In the genomic region with DNA sequence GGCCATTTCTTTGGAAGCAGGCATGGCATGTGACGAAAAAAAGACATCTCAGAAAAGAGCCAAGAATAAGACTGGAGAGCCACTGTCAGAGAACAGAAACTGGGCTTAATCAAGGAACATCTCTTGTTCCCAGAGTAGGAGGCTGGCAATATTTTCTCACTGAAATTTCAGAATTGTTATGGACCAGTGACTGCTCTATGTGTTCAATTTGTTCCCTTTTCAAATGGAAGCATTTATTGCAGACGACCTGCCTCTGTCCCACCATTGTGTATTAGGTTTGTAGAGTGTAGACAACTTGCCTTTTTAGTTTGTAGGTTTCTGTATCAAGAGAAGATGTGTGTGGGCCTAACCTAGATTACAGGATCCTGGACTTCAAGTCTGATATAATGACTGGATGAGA, we compare ENCODE assay signal across 40 cellular contexts.
"Had no signal": no experiment of that assay in that cellular context is flagged by ENCODE, and none has a peak within 500 bp of the region (broad histone marks: within the 10 kb centered on the region; RNA-seq: fewer than 3 reads in every experiment).

No MANE protein-coding gene starts in this region.

- H3K36me3 Mint-ChIP-seq: activated naive CD4-positive, alpha-beta T cell treated with anti-CD3 and anti-CD28 coated beads, Interleukin-2, amount 10 ng/mL, durations not matched to agents 7 days and 5 days had no signal

- H3K27ac ChIP-seq: adrenal gland, ascending aorta, body of pancreas, brain microvascular endothelial cell, breast epithelium, cardiac muscle cell had no signal

- ATAC-seq: activated naive CD4-positive, alpha-beta T cell treated with anti-CD3 and anti-CD28 coated beads, Interleukin-2, amount 50 U/mL, for 72 hours; activated naive CD8-positive, alpha-beta T cell treated with anti-CD3 and anti-CD28 coated beads, Interleukin-2, amount 50 U/mL, for 24 hours; activated T-cell treated with anti-CD3 and anti-CD28 coated beads, Interleukin-2, amount 50 U/mL, for 4 hours; activated T-cell treated with anti-CD3 and anti-CD28 coated beads, Interleukin-2, amount 50 U/mL, for 72 hours; activated T-helper 17 cell treated with anti-CD3 and anti-CD28 coated beads, Interleukin-2, amount 50 U/mL, for 72 hours; body of pancreas had no signal

- H3K4me1 Mint-ChIP-seq: activated naive CD4-positive, alpha-beta T cell treated with anti-CD3 and anti-CD28 coated beads, Interleukin-2, amount 10 ng/mL, durations not matched to agents 7 days and 5 days; activated naive CD4-positive, alpha-beta T cell treated with anti-CD3 and anti-CD28 coated beads, Interleukin-2, amount 50 U/mL, for 24 hours; activated naive CD8-positive, alpha-beta T cell treated with anti-CD3 and anti-CD28 coated beads for 36 hours; activated naive CD8-positive, alpha-beta T cell treated with anti-CD3 and anti-CD28 coated beads, Interleukin-2, amount 50 U/mL, for 24 hours; activated T-helper 17 cell treated with anti-CD3 and anti-CD28 coated beads, Interleukin-2, amount 50 U/mL, for 72 hours; brain; central memory CD8-positive, alpha-beta T cell had no signal

- H3K4me3 ChIP-seq: adrenal gland, ascending aorta, body of pancreas, breast epithelium, cardiac muscle cell had no signal

- H3K27me3 Mint-ChIP-seq: activated naive CD8-positive, alpha-beta T cell treated with anti-CD3 and anti-CD28 coated beads for 36 hours had no signal

- H3K4me3 Mint-ChIP-seq: activated naive CD4-positive, alpha-beta T cell treated with anti-CD3 and anti-CD28 coated beads for 36 hours; activated naive CD4-positive, alpha-beta T cell treated with anti-CD3 and anti-CD28 coated beads, Interleukin-2, amount 10 ng/mL, durations not matched to agents 7 days and 5 days; activated naive CD4-positive, alpha-beta T cell treated with anti-CD3 and anti-CD28 coated beads, Interleukin-2, amount 50 U/mL, for 24 hours; activated naive CD8-positive, alpha-beta T cell; activated naive CD8-positive, alpha-beta T cell treated with anti-CD3 and anti-CD28 coated beads for 36 hours; activated naive CD8-positive, alpha-beta T cell treated with anti-CD3 and anti-CD28 coated beads, Interleukin-2, amount 10 ng/mL, durations not matched to agents 7 days and 5 days; activated naive CD8-positive, alpha-beta T cell treated with anti-CD3 and anti-CD28 coated beads, Interleukin-2, amount 50 U/mL, for 24 hours; activated T-cell treated with anti-CD3 and anti-CD28 coated beads, Interleukin-2, amount 50 U/mL, for 24 hours; activated T-cell treated with anti-CD3 and anti-CD28 coated beads, Interleukin-2, amount 50 U/mL, for 4 hours; activated T-cell treated with anti-CD3 and anti-CD28 coated beads, Interleukin-2, amount 50 U/mL, for 72 hours; activated T-helper 1 cell treated with anti-CD3 and anti-CD28 coated beads, Interleukin-12 subunit alpha, Interleukin-12 subunit beta, Interleukin-2, Interleukin-4 antibody, amounts not matched to agents 30 ng/mL and 10 ng/mL and 1 ng/mL, durations not matched to agents 14 hours and 24 hours and 36 hours; activated T-helper 17 cell treated with anti-CD3 and anti-CD28 coated beads, Interleukin-2, amount 50 U/mL, for 72 hours; brain; central memory CD8-positive, alpha-beta T cell had no signal

- H3K27me3 ChIP-seq: adrenal gland, ascending aorta, body of pancreas, brain microvascular endothelial cell, breast epithelium, cardiac muscle cell had no signal

- DNase-seq: activated effector memory CD4-positive, alpha-beta T cell treated with anti-CD3 and anti-CD28 coated beads, Interleukin-2, amount 50 U/mL, for 16 hours; activated effector memory CD4-positive, alpha-beta T cell treated with Interleukin-2 at 50 U/mL for 16 hours; activated gamma-delta T cell; activated gamma-delta T cell treated with Interleukin-2 at 50 U/mL for 16 hours; activated naive CD4-positive, alpha-beta T cell; activated naive CD4-positive, alpha-beta T cell treated with anti-CD3 and anti-CD28 coated beads for 36 hours; activated naive CD4-positive, alpha-beta T cell treated with anti-CD3 and anti-CD28 coated beads, Interleukin-2, amount 10 ng/mL, durations not matched to agents 7 days and 5 days; activated naive CD4-positive, alpha-beta T cell treated with anti-CD3 and anti-CD28 coated beads, Interleukin-2, amount 50 U/mL, for 16 hours; activated naive CD4-positive, alpha-beta T cell treated with Interleukin-2 at 50 U/mL for 16 hours; activated naive CD8-positive, alpha-beta T cell treated with anti-CD3 and anti-CD28 coated beads for 36 hours; activated naive CD8-positive, alpha-beta T cell treated with anti-CD3 and anti-CD28 coated beads, Interleukin-2, amount 10 ng/mL, durations not matched to agents 7 days and 5 days; activated naive CD8-positive, alpha-beta T cell treated with anti-CD3 and anti-CD28 coated beads, Interleukin-2, amount 50 U/mL, for 24 hours; activated T-cell treated with anti-CD3 and anti-CD28 coated beads, Interleukin-2, amount 50 U/mL, for 1 hour; activated T-cell treated with anti-CD3 and anti-CD28 coated beads, Interleukin-2, amount 50 U/mL, for 24 hours; activated T-cell treated with anti-CD3 and anti-CD28 coated beads, Interleukin-2, amount 50 U/mL, for 4 hours; activated T-cell treated with anti-CD3 and anti-CD28 coated beads, Interleukin-2, amount 50 U/mL, for 48 hours; activated T-cell treated with anti-CD3 and anti-CD28 coated beads, Interleukin-2, amount 50 U/mL, for 72 hours; adrenal gland; amniotic stem cell; amygdala; anterior cingulate cortex; aorta; body of pancreas; brain microvascular endothelial cell; caudate nucleus; central memory CD4-positive, alpha-beta T cell; cerebellar nuclear complex had no signal

- H3K4me1 ChIP-seq: adrenal gland, body of pancreas, breast epithelium had no signal

- FAIRE-seq: astrocyte, bronchial epithelial cell had no signal

- H3K9me3 ChIP-seq: adrenal gland had no signal

- H3K27ac Mint-ChIP-seq: activated naive CD4-positive, alpha-beta T cell treated with anti-CD3 and anti-CD28 coated beads for 36 hours; activated naive CD4-positive, alpha-beta T cell treated with anti-CD3 and anti-CD28 coated beads, Interleukin-2, amount 10 ng/mL, durations not matched to agents 7 days and 5 days; activated naive CD4-positive, alpha-beta T cell treated with anti-CD3 and anti-CD28 coated beads, Interleukin-2, amount 50 U/mL, for 24 hours; activated naive CD4-positive, alpha-beta T cell treated with anti-CD3 and anti-CD28 coated beads, Interleukin-2, amount 50 U/mL, for 72 hours; activated naive CD8-positive, alpha-beta T cell; activated naive CD8-positive, alpha-beta T cell treated with anti-CD3 and anti-CD28 coated beads for 36 hours; activated naive CD8-positive, alpha-beta T cell treated with anti-CD3 and anti-CD28 coated beads, Interleukin-2, amount 10 ng/mL, durations not matched to agents 7 days and 5 days; activated naive CD8-positive, alpha-beta T cell treated with anti-CD3 and anti-CD28 coated beads, Interleukin-2, amount 50 U/mL, for 24 hours; activated T-cell treated with anti-CD3 and anti-CD28 coated beads, Interleukin-2, amount 50 U/mL, for 24 hours; activated T-cell treated with anti-CD3 and anti-CD28 coated beads, Interleukin-2, amount 50 U/mL, for 72 hours; activated T-helper 1 cell treated with anti-CD3 and anti-CD28 coated beads, Interleukin-12 subunit alpha, Interleukin-12 subunit beta, Interleukin-2, Interleukin-4 antibody, amounts not matched to agents 30 ng/mL and 10 ng/mL and 1 ng/mL, durations not matched to agents 14 hours and 24 hours and 36 hours; activated T-helper 17 cell treated with anti-CD3 and anti-CD28 coated beads, Interleukin-2, amount 50 U/mL, for 72 hours; activated T-helper 2 cell treated with anti-CD3 and anti-CD28 coated beads, Interferon-gamma antibody, Interleukin-2, Interleukin-4, amounts not matched to agents 10 μg/mL and 5 μg/mL and 100 μg/mL, durations not matched to agents 14 hours and 24 hours and 36 hours; brain had no signal

- H3K36me3 ChIP-seq: adrenal gland, brain microvascular endothelial cell, breast epithelium had no signal
